ENCODE assay signal across 21 cellular contexts in the genomic region with DNA sequence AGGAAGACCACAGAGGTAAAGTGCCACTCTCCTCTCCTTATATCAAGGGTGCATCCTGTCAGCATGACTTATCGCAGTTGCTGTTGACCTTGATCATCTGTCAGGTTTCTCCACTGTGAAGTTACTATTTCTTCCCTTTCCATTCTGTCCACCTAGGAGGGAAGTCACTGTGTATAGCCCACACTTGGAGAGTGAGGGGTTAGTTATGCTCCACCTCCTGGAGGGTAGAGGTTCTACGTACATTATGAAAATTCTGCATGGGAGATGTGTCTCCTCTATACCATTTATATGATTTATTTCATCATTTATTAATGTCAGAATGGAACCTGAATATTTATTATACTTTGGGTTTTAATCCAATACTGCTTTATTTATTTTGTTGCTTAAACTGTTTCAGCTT.
"Had no signal": no experiment of that assay in that cellular context is flagged by ENCODE, and none has a peak within 500 bp of the region (broad histone marks: within the 10 kb centered on the region; RNA-seq: fewer than 3 reads in every experiment).

No MANE protein-coding gene starts in this region.

- ATAC-seq: left cardiac atrium; lower lobe of right lung; stimulated activated effector memory CD8-positive, alpha-beta T cell treated with anti-CD3 and anti-CD28 coated beads, Interleukin-12 subunit alpha, Interleukin-12 subunit beta, amount 100 ng/mL, for 72 hours; upper lobe of right lung had no signal

- H3K9ac ChIP-seq: neural progenitor cell had no signal

- H3K9me3 ChIP-seq: esophagus squamous epithelium, left ventricle myocardium inferior, lower lobe of right lung, ovary, right atrium auricular region, tibial artery, upper lobe of right lung, vagina had no signal

- DNase-seq: dermis blood vessel endothelial cell; esophagus squamous epithelium; foreskin fibroblast; kidney; left cardiac atrium; left ventricle myocardium inferior; lower lobe of right lung; mesenchymal stem cell; midbrain; nucleus accumbens; ovary; small intestine; stimulated activated CD4-positive, alpha-beta T cell treated with anti-CD3 and anti-CD28 coated beads, Interleukin-12 subunit alpha, Interleukin-12 subunit beta, amount 100 ng/mL, for 4 hours; stimulated activated CD4-positive, alpha-beta T cell treated with anti-CD3 and anti-CD28 coated beads, Interleukin-4, amount 100 ng/mL, for 1 hour; stimulated activated CD8-positive, alpha-beta memory T cell treated with anti-CD3 and anti-CD28 coated beads, Interleukin-4, amount 100 ng/mL, for 48 hours; tibial artery; upper lobe of right lung had no signal

- H2AFZ ChIP-seq: neural progenitor cell had no signal

- H3K4me1 ChIP-seq: esophagus squamous epithelium, left ventricle myocardium inferior, lower lobe of right lung, right atrium auricular region, tibial artery, upper lobe of right lung, vagina had no signal

- H3K4me3 ChIP-seq: esophagus squamous epithelium, left ventricle myocardium inferior, lower lobe of right lung, neural progenitor cell, ovary, right atrium auricular region, tibial artery, upper lobe of right lung, vagina had no signal

- H3K4me2 ChIP-seq: neural progenitor cell had no signal

- H3K36me3 ChIP-seq: esophagus squamous epithelium, left ventricle myocardium inferior, lower lobe of right lung, neural progenitor cell, ovary, right atrium auricular region, tibial artery, upper lobe of right lung, vagina had no signal

- H3K27ac ChIP-seq: esophagus squamous epithelium, left ventricle myocardium inferior, lower lobe of right lung, neural progenitor cell, ovary, right atrium auricular region, tibial artery, upper lobe of right lung, vagina had no signal

- H3K27me3 ChIP-seq: neural progenitor cell, ovary, right atrium auricular region, tibial artery, vagina had no signal
